Comparison of ENCODE assay signal across 12 cellular contexts in the genomic region with DNA sequence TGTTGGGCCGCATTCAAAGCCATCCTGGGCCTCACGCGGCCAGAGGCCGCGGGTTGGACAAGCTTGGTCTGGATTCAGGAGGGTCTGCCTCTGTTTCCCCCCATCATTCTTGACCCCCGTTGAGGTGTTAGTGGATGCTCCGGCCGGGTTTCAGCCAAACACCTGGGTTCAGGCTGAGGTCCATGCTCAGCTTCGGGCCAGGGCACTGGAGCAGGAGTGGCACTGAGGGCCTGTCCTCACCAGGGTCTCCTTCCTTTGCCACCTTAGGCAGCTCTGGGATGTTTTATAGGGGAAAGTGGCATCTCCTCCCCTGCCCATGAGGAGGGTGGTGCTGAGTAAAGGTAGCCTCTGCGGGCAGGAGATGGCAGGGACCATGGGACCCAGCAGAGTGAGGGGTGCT.
DNase-seq lines count a peak whose midpoint lies in the region; ATAC-seq, FAIRE-seq and TF ChIP-seq lines count a peak whose summit lies in the region.
"Had no signal": no experiment of that assay in that cellular context is flagged by ENCODE, and none has a peak within 500 bp of the region (broad histone marks: within the 10 kb centered on the region; RNA-seq: fewer than 3 reads in every experiment).

No MANE protein-coding gene starts in this region.

- no peaks in the 10 kb centered on the region for H4K20me1 ChIP-seq in endothelial cell of umbilical vein (replicated peaks; ENCODE audit: control insufficient read depth, extremely low read depth, insufficient read depth, low read length)

- no peaks in the 10 kb centered on the region for H3K9me1 ChIP-seq in endothelial cell of umbilical vein (replicated peaks; ENCODE audit: control insufficient read depth, extremely low read depth, insufficient read depth, low read length)

- intact Hi-C loops in Calu3 (cut with micrococcal nuclease; ENCODE audit: unreplicated experiment) (no loop called here), endothelial cell of umbilical vein (cut with micrococcal nuclease) (loop anchor here (10.0 kb wide), 1 partner anchor 527 kb away; a partner anchor contains a TSS), pancreas (cut with DNase I) (no loop called here)

- H3K4me3 Mint-ChIP-seq in Calu3 (ENCODE audit: low read depth, unreplicated experiment), result peak overlapping the region; percentile 26
- no peak overlapping the region for H3K4me3 Mint-ChIP-seq in activated T-cell treated with anti-CD3 and anti-CD28 coated beads, Interleukin-2, amount 50 U/mL, for 72 hours

- H3K27me3 Mint-ChIP-seq in Calu3 (ENCODE audit: unreplicated experiment), result peaks cover 23% of the 10 kb centered on the region
- H3K27me3 Mint-ChIP-seq in activated T-cell treated with anti-CD3 and anti-CD28 coated beads, Interleukin-2, amount 50 U/mL, for 72 hours (ENCODE audit: low read depth), result peaks cover 36% of the 10 kb centered on the region

- peak overlapping the region; percentile 79 for H3K4me2 ChIP-seq in endothelial cell of umbilical vein (ENCODE audit: insufficient read depth, low read length)

- peaks cover 20% of the 10 kb centered on the region for H3K36me3 Mint-ChIP-seq in Calu3 (ENCODE audit: insufficient read depth, unreplicated experiment)
- H3K36me3 Mint-ChIP-seq in activated T-cell treated with anti-CD3 and anti-CD28 coated beads, Interleukin-2, amount 50 U/mL, for 72 hours (ENCODE audit: insufficient read depth in 2 of 2), result no peaks in the 10 kb centered on the region
- H3K36me3 Mint-ChIP-seq: stimulated activated naive B cell treated with anti-CD40 and anti-IgM and Interleukin-4, amounts not matched to agents 10 μg/mL and 1 μg/mL and 100 μg/mL, for 72 hours had no signal

- no peak for TF ChIP-seq POLR2A in endothelial cell of umbilical vein (IDR thresholded peaks at IDR 0.05; ENCODE audit: low read depth, low read length)

- no peak for FAIRE-seq in endothelial cell of umbilical vein (lab: Jason Lieb, UNC)
- FAIRE-seq in pancreas (lab: Jason Lieb, UNC), result no peak

- H3K27ac ChIP-seq in KOPT-K1 (ENCODE audit: low read depth, low read length, poor library complexity, severe bottlenecking) (peak overlapping the region; percentile 61), endothelial cell of umbilical vein (ENCODE audit: insufficient read depth, low read depth, low read length) (no peak overlapping the region), pancreas (no peak overlapping the region)
- H3K27ac ChIP-seq: HL-60 had no signal

- peak overlapping the region; percentile 85 for H3K9ac ChIP-seq in endothelial cell of umbilical vein (replicated peaks; ENCODE audit: extremely low read depth, insufficient read depth, low read length)

- no peak for DNase-seq in Calu3
- no peak for DNase-seq in endothelial cell of umbilical vein (ENCODE audit: low read depth, low spot score)
- no peak for DNase-seq in retinal pigment epithelial cell (ENCODE audit: low read depth)
- no peak for DNase-seq in pancreas
- no peak for DNase-seq in activated T-cell treated with anti-CD3 and anti-CD28 coated beads, Interleukin-2, amount 50 U/mL, for 72 hours
- DNase-seq: activated CD4-positive, alpha-beta T cell treated with anti-CD3 and anti-CD28 coated beads for 1 hour; MV-4-11; stimulated activated naive B cell treated with anti-CD40 and anti-IgM and Interleukin-4, amounts not matched to agents 10 μg/mL and 1 μg/mL and 100 μg/mL, for 72 hours had no signal

- 95 to 96% methylated on average over 10 of the region's 10 CpGs for WGBS in pancreas, 2 donors

- peaks cover 22% of the 10 kb centered on the region for H3K4me1 Mint-ChIP-seq in Calu3 (ENCODE audit: low read depth, unreplicated experiment)
- peaks cover 6% of the 10 kb centered on the region for H3K4me1 Mint-ChIP-seq in activated T-cell treated with anti-CD3 and anti-CD28 coated beads, Interleukin-2, amount 50 U/mL, for 72 hours (ENCODE audit: low read depth)

- CTCF ChIA-PET in Calu3 (lab: Charles Lee) (interaction anchor here (0.5 to 1.2 kb wide), 2 partner anchors 235 to 251 kb away, joined by 3 to 6 read pairs; no protein-coding TSS in a partner anchor), endothelial cell of umbilical vein (lab: Charles Lee) (interaction anchor here (0.7 to 2.1 kb wide), 23 partner anchors 8 to 438 kb away, joined by 3 to 21 read pairs (median 4); a partner anchor contains a TSS)

- no peaks in the 10 kb centered on the region for H3K79me2 ChIP-seq in endothelial cell of umbilical vein (ENCODE audit: control insufficient read depth, insufficient read depth, low read length)

- H3K4me3 ChIP-seq in endothelial cell of umbilical vein (replicated peaks in 1 of 3; ENCODE audit: insufficient read depth in 1 of 3, low read depth in 1 of 3, low read length in 3 of 3) (peak overlapping the region in 2 of 3 experiments; percentile 31 to 70), retinal pigment epithelial cell (ENCODE audit: low read length) (peak overlapping the region; percentile 62), pancreas (peak overlapping the region in 1 of 4 donors; percentile 60)

- BruUV-seq in Calu3 (replicated peaks; lab: Mats Ljungman, UMichigan) (no TSS peak), endothelial cell of umbilical vein (replicated peaks; lab: Mats Ljungman, UMichigan) (no TSS peak)

- no peaks in the 10 kb centered on the region for H3K9me3 Mint-ChIP-seq in Calu3 (ENCODE audit: low read depth, unreplicated experiment)
- H3K9me3 Mint-ChIP-seq in activated T-cell treated with anti-CD3 and anti-CD28 coated beads, Interleukin-2, amount 50 U/mL, for 72 hours, result no peaks in the 10 kb centered on the region

- ATAC-seq in pancreas (no peak), GM19351 (IDR thresholded peaks at IDR 0.05; ENCODE audit: unreplicated experiment) (no peak)
- ATAC-seq in activated T-cell treated with anti-CD3 and anti-CD28 coated beads, Interleukin-2, amount 50 U/mL, for 72 hours (replicated peaks in 1 of 2), result no peak

- no peak overlapping the region for H3K27ac Mint-ChIP-seq in Calu3 (ENCODE audit: unreplicated experiment)
- H3K27ac Mint-ChIP-seq in activated T-cell treated with anti-CD3 and anti-CD28 coated beads, Interleukin-2, amount 50 U/mL, for 72 hours, result no peak overlapping the region

- dilution Hi-C loops in endothelial cell of umbilical vein (cut with MboI; ENCODE audit: extremely low pct_ligation_motif_present, low sequenced_read_pairs), result no loop called here

- peaks cover 27% of the 10 kb centered on the region for H3K4me1 ChIP-seq in endothelial cell of umbilical vein (ENCODE audit: control insufficient read depth, extremely low read depth, insufficient read depth, low read length)
- H3K4me1 ChIP-seq in pancreas, result peaks cover 0 to 20% (median 0%) of the 10 kb centered on the region in 3 donors

- H3K36me3 ChIP-seq in KOPT-K1 (ENCODE audit: insufficient read depth, low read length) (no peaks in the 10 kb centered on the region), endothelial cell of umbilical vein (ENCODE audit: control insufficient read depth in 2 of 2, extremely low read depth in 1 of 2, insufficient read depth in 2 of 2, low read length in 2 of 2) (no peaks in the 10 kb centered on the region), pancreas (no peaks in the 10 kb centered on the region)
- H3K36me3 ChIP-seq: adrenal gland had no signal

- TF ChIP-seq CTCF in Calu3 (IDR thresholded peaks at IDR 0.05; ENCODE audit: unreplicated experiment) (no peak), endothelial cell of umbilical vein (IDR thresholded peaks at IDR 0.05; ENCODE audit: extremely low read depth in 1 of 2, insufficient read depth in 1 of 2, low read depth in 1 of 2, low read length in 2 of 2) (no peak), retinal pigment epithelial cell (conservative IDR thresholded peaks at IDR 0.05; ENCODE audit: low read depth, low read length) (no peak), pancreas (IDR thresholded peaks at IDR 0.05) (no peak)

- H3K27me3 ChIP-seq in endothelial cell of umbilical vein (ENCODE audit: control insufficient read depth in 2 of 2, insufficient read depth in 2 of 2, low read length in 2 of 2) (peaks cover 3 to 4% of the 10 kb centered on the region in 2 experiments), pancreas (no peaks in the 10 kb centered on the region)
- H3K27me3 ChIP-seq: adrenal gland had no signal

- H3K9me3 ChIP-seq in KOPT-K1 (ENCODE audit: insufficient read depth, low read length, poor library complexity, severe bottlenecking), result peaks cover 7% of the 10 kb centered on the region
- no peaks in the 10 kb centered on the region for H3K9me3 ChIP-seq in endothelial cell of umbilical vein (replicated peaks; ENCODE audit: control insufficient read depth, insufficient read depth, low read length)
- H3K9me3 ChIP-seq in pancreas, result no peaks in the 10 kb centered on the region
- H3K9me3 ChIP-seq: adrenal gland had no signal

- POLR2A ChIA-PET in endothelial cell of umbilical vein (lab: Charles Lee), result interaction anchor here (0.6 to 1.4 kb wide), 2 partner anchors 77 to 1795 kb away, joined by 3 to 4 read pairs; a partner anchor contains a TSS

- peak overlapping the region; percentile 91 for H2AFZ ChIP-seq in endothelial cell of umbilical vein (ENCODE audit: low read depth, low read length)

TF ChIP-seq in endothelial cell of umbilical vein, 7 proteins besides CTCF, POLR2A, EP300 and RAD21:
- TF ChIP-seq, protein P1, sequence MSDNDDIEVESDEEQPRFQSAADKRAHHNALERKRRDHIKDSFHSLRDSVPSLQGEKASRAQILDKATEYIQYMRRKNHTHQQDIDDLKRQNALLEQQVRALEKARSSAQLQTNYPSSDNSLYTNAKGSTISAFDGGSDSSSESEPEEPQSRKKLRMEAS (IDR thresholded peaks at IDR 0.05; ENCODE audit: insufficient read depth, insufficient read length), result no peak
- TF ChIP-seq GATA2 (IDR thresholded peaks at IDR 0.05; ENCODE audit: insufficient read depth, insufficient read length, low read depth, low read length) (no peak), JUN (IDR thresholded peaks at IDR 0.05; ENCODE audit: borderline replicate concordance, insufficient read depth, insufficient read length, low read depth) (no peak)
